Comparison of ENCODE assay signal across 18 cellular contexts in the genomic region with DNA sequence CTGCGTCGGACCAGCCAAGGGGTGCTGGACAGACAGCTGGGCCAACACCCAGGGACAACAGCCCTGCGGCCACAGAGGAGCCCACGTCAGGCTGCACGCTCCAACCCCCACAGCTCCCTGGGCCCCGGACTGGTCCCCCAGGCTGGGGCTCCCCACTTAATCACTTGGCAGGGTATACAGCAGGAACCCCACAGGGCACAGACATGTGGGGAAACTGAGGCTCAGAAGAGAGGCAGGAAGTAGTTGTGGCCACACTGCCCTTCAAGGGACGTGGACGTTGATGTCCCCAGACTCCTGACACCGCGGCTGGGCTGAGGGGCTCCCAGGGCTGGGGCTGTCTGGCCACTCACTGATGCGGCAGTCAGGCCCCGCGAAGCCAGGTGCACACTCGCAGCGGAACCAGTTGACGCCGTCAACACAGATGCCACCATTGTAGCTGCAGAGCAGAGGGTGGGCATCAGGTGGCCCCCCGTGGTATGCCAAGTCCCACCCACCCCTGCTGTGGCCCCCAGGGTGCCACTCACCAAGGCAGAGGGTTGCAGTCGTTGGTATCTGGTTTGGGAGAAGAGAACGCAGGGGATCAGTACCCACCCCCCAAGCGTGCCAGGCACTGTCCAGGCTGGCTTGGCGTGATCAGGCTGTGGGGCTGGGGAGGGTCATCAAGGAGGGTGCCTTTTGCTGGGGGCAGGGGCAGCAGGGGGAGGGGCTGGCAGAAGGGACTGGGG. TPM values are rescaled to one million over a fixed set of nuclear protein-coding genes. Genes with fewer than 3 reads are reported as not detected.
DNase-seq lines count a peak whose midpoint lies in the region; ATAC-seq and TF ChIP-seq lines count a peak whose summit lies in the region.
"Had no signal": no experiment of that assay in that cellular context is flagged by ENCODE, and none has a peak within 500 bp of the region (broad histone marks: within the 10 kb centered on the region; RNA-seq: fewer than 3 reads in every experiment).

No MANE protein-coding gene starts in this region.

- H3K79me1 ChIP-seq in H9 (ENCODE audit: insufficient read depth, low read depth, low read length, poor library complexity, severe bottlenecking) = no peaks in the 10 kb centered on the region

- H3K14ac ChIP-seq in H9 (ENCODE audit: insufficient read depth, low read length) = no peak overlapping the region

- H2BK20ac ChIP-seq in H9 (ENCODE audit: low read depth, low read length, poor library complexity, severe bottlenecking) = no peak overlapping the region

- CTCF ChIA-PET in activated CD4-positive, alpha-beta memory T cell treated with anti-CD3 and anti-CD28 coated beads for 36 hours (lab: Charles Lee) = no interaction called here

- H3K9me3 Mint-ChIP-seq in H9 = peaks cover 0 to 3% of the 10 kb centered on the region in 2 experiments; a peak in 3 of 5 replicates
- no peaks in the 10 kb centered on the region for H3K9me3 Mint-ChIP-seq in activated CD4-positive, alpha-beta memory T cell treated with anti-CD3 and anti-CD28 coated beads for 36 hours

- H3K23me2 ChIP-seq in H9 (ENCODE audit: insufficient read length, low read depth, low read length, poor library complexity, severe bottlenecking) = no peaks in the 10 kb centered on the region

- no CpG with 5 or more reads among the region's 22 CpGs for WGBS in H9 (ENCODE audit: extremely low coverage, insufficient read length, low lambda C conversion rate)

- intact Hi-C loops in left cardiac atrium (cut with DNase I) (no loop called here), cardiac septum (cut with DNase I) (no loop called here), left lung (cut with DNase I) (no loop called here), tibial artery (cut with DNase I; ENCODE audit: low total_unique reads) (no loop called here)
- intact Hi-C loops in activated CD4-positive, alpha-beta memory T cell treated with anti-CD3 and anti-CD28 coated beads for 36 hours (cut with micrococcal nuclease) = no loop called here

- peaks cover 0 to 70% of the 10 kb centered on the region in 2 donors for H3K36me3 ChIP-seq in left lung
- H3K36me3 ChIP-seq in tibial artery = peaks cover 0 to 60% (median 27%) of the 10 kb centered on the region in 3 donors
- H3K36me3 ChIP-seq: MG63 had no signal

- no peak overlapping the region for H3K56ac ChIP-seq in H9 (ENCODE audit: insufficient read length, low read depth, low read length)

- no peak overlapping the region; a peak in 1 of 7 replicates for H3K27ac Mint-ChIP-seq in H9
- no peak overlapping the region for H3K27ac Mint-ChIP-seq in activated CD4-positive, alpha-beta memory T cell treated with anti-CD3 and anti-CD28 coated beads for 36 hours

- no peak overlapping the region for H4K8ac ChIP-seq in H9 (replicated peaks; ENCODE audit: insufficient read length, low read depth, low read length)

- H3K18ac ChIP-seq in H9 (ENCODE audit: insufficient read length, low read depth, low read length) = no peak overlapping the region

- H2BK120ac ChIP-seq in H9 (ENCODE audit: low read depth, low read length, poor library complexity, severe bottlenecking) = no peak overlapping the region

- H3K4me1 ChIP-seq in H9 (ENCODE audit: insufficient read depth, low read length) (no peaks in the 10 kb centered on the region), left lung (no peaks in the 10 kb centered on the region), tibial artery (no peaks in the 10 kb centered on the region)
- H3K4me1 ChIP-seq: Caco-2 had no signal

- no peak for ATAC-seq in left cardiac atrium
- no peak for ATAC-seq in left lung

- H2AK5ac ChIP-seq in H9 (ENCODE audit: insufficient read length, low read length) = no peak overlapping the region

- H4K91ac ChIP-seq in H9 (ENCODE audit: insufficient read length, low read depth, low read length) = no peak overlapping the region

- H3K4ac ChIP-seq in H9 (ENCODE audit: low read depth, low read length) = no peak overlapping the region

- peaks cover 0 to 2% (median 0%) of the 10 kb centered on the region in 3 experiments; a peak in 2 of 7 replicates for H3K36me3 Mint-ChIP-seq in H9 (ENCODE audit: insufficient read depth in 1 of 3, low read depth in 3 of 3)
- H3K36me3 Mint-ChIP-seq in activated CD4-positive, alpha-beta memory T cell treated with anti-CD3 and anti-CD28 coated beads for 36 hours = no peaks in the 10 kb centered on the region

- H3K9me3 ChIP-seq in H9 (ENCODE audit: control insufficient read depth, low read depth, low read length) (no peaks in the 10 kb centered on the region), left lung (no peaks in the 10 kb centered on the region), tibial artery (no peaks in the 10 kb centered on the region)
- H3K9me3 ChIP-seq: Caco-2, MG63 had no signal

- no peak overlapping the region for H3T11ph ChIP-seq in H9 (ENCODE audit: low read length)

- POLR2A ChIA-PET in activated CD4-positive, alpha-beta memory T cell treated with anti-CD3 and anti-CD28 coated beads for 36 hours (lab: Charles Lee) = no interaction called here

- no peak overlapping the region for H2AFZ ChIP-seq in H9 (ENCODE audit: low read length)

- H3K27ac ChIP-seq in H9 (ENCODE audit: insufficient read length, low read depth, low read length) = no peak overlapping the region
- H3K27ac ChIP-seq in left lung = no peak overlapping the region
- H3K27ac ChIP-seq in tibial artery = no peak overlapping the region

- H3K79me2 ChIP-seq in H9 (ENCODE audit: insufficient read depth, low read length) = no peaks in the 10 kb centered on the region

- H3K27me3 ChIP-seq in H9 (ENCODE audit: insufficient read depth, low read length) = no peaks in the 10 kb centered on the region
- no peaks in the 10 kb centered on the region for H3K27me3 ChIP-seq in left lung
- H3K27me3 ChIP-seq in tibial artery = no peaks in the 10 kb centered on the region
- H3K27me3 ChIP-seq: MG63 had no signal

- no peak overlapping the region for H3K9ac ChIP-seq in H9 (ENCODE audit: extremely low read depth, insufficient read length, low read length)

- no peak overlapping the region for H2BK5ac ChIP-seq in H9 (ENCODE audit: insufficient read length, low read length)

- H4K5ac ChIP-seq in H9 (ENCODE audit: insufficient read length, low read depth, low read length) = no peak overlapping the region

- H2BK12ac ChIP-seq in H9 (ENCODE audit: insufficient read length, low read depth, low read length) = no peak overlapping the region

- no peaks in the 10 kb centered on the region for H3K27me3 Mint-ChIP-seq in H9 (ENCODE audit: low read depth)
- no peaks in the 10 kb centered on the region for H3K27me3 Mint-ChIP-seq in activated CD4-positive, alpha-beta memory T cell treated with anti-CD3 and anti-CD28 coated beads for 36 hours

- no peak overlapping the region for H2BK15ac ChIP-seq in H9 (ENCODE audit: low read depth, low read length)

- no peaks in the 10 kb centered on the region for H4K20me1 ChIP-seq in H9 (ENCODE audit: control insufficient read depth, insufficient read depth, insufficient read length)

- peak; percentile 15 for DNase-seq in left cardiac atrium
- DNase-seq in cardiac septum (ENCODE audit: low spot score) = no peak
- DNase-seq in H9 = peak; percentile 17
- DNase-seq in left lung = peak; percentile 13 to 73
- DNase-seq in tibial artery = peak; percentile 16 to 42
- DNase-seq in SIG-M5 (lab: John Stamatoyannopoulos, UW) = no peak
- DNase-seq in activated CD4-positive, alpha-beta memory T cell treated with anti-CD3 and anti-CD28 coated beads for 36 hours = no peak
- DNase-seq: Caco-2, DMS153, EL, Karpas-422, MG63, NCI-H1092, NCI-H146, NCI-H2081 treated with DMSO at 0.1 percent for 48 hours, NCI-H2227 treated with DMSO at 0.1 percent for 48 hours, NCI-H524, SHP77 had no signal

- TF ChIP-seq CTCF in H9 (conservative IDR thresholded peaks at IDR 0.05) (no peak), left lung (IDR thresholded peaks at IDR 0.05) (no peak), tibial artery (IDR thresholded peaks at IDR 0.05) (no peak)

- H3K4me3 ChIP-seq in left lung (no peak overlapping the region), tibial artery (no peak overlapping the region)
- H3K4me3 ChIP-seq: MG63 had no signal

- no peak overlapping the region for H3K4me3 Mint-ChIP-seq in H9
- H3K4me3 Mint-ChIP-seq in activated CD4-positive, alpha-beta memory T cell treated with anti-CD3 and anti-CD28 coated beads for 36 hours = no peak overlapping the region

- no peak overlapping the region for H3K4me2 ChIP-seq in H9 (ENCODE audit: insufficient read depth, insufficient read length, low read length)

- no peaks in the 10 kb centered on the region for H3K4me1 Mint-ChIP-seq in H9
- no peaks in the 10 kb centered on the region for H3K4me1 Mint-ChIP-seq in activated CD4-positive, alpha-beta memory T cell treated with anti-CD3 and anti-CD28 coated beads for 36 hours (ENCODE audit: low read depth)

- no peak overlapping the region for H3K23ac ChIP-seq in H9 (ENCODE audit: insufficient read length, low read depth, low read length)

RNA-seq across cellular contexts. Expression of gene JAG2, which starts 21.4 kb away (rescaled TPM):
- 10 to 100 TPM; 22.4 to 25.5 TPM for total RNA-seq in left cardiac atrium
- 36.7 TPM for total RNA-seq in cardiac septum
- total RNA-seq in H9 (2021) = 11.3 and 11.4 TPM in 2 replicates
- total RNA-seq in left lung = 10 to 100 TPM; 32.0 to 34.2 TPM
- 1 to 10 TPM; 1.6 to 2.4 TPM for total RNA-seq in activated CD4-positive, alpha-beta memory T cell treated with anti-CD3 and anti-CD28 coated beads for 36 hours

RNA-seq across cellular contexts. Expression of gene NUDT14, which starts 34.0 kb away (rescaled TPM):
- total RNA-seq in left cardiac atrium = 10 to 100 TPM; 25.9 to 29.1 TPM
- 27.1 TPM for total RNA-seq in cardiac septum
- total RNA-seq in H9 (2021) = 39.0 and 41.1 TPM in 2 replicates
- total RNA-seq in left lung = 10 to 100 TPM; 52.5 to 77.5 TPM
- total RNA-seq in activated CD4-positive, alpha-beta memory T cell treated with anti-CD3 and anti-CD28 coated beads for 36 hours = 10 to 100 TPM; 14.7 to 14.8 TPM

Comparison
In these comparisons a context has a peak if more than half of its experiments do, and no peak if none do; other contexts are left out.
1. DNase-seq: peak in left cardiac atrium (single experiment), H9 (single experiment), left lung (2 of 2) and tibial artery (2 of 2); none in cardiac septum (single experiment), SIG-M5 (single experiment) and activated CD4-positive, alpha-beta memory T cell treated with anti-CD3 and anti-CD28 coated beads for 36 hours (single experiment).